In genomic region chr5:108727639-108728565, GRCh38 we compare ENCODE assay signal across 1 cellular context.
TF ChIP-seq lines count a peak whose summit lies in the region.

No MANE protein-coding gene starts in this region.

TF ChIP-seq in HepG2, 621 proteins besides CTCF, POLR2A, EP300 and RAD21 (continued from another document and continues in another):
- TF ChIP-seq ZFYVE20 (CRISPR knock-in tag; IDR thresholded peaks at IDR 0.05; ENCODE audit: borderline replicate concordance, low read depth): 0 out of 2 replicates have a peak, but pooled peaks have one; percentile 35
- TF ChIP-seq KDM2A (CRISPR knock-in tag; IDR thresholded peaks at IDR 0.05; ENCODE audit: borderline replicate concordance, low read depth): peak; percentile 95
- TF ChIP-seq KLF15 (CRISPR knock-in tag; IDR thresholded peaks at IDR 0.05; ENCODE audit: borderline replicate concordance): no peak
- no peak for TF ChIP-seq IKZF1 (IDR thresholded peaks at IDR 0.05)
- TF ChIP-seq ZNF142 (CRISPR knock-in tag; IDR thresholded peaks at IDR 0.05): peak; percentile 64; the same call in 1 of the 2 replicates
- no peak for TF ChIP-seq RFX1 (IDR thresholded peaks at IDR 0.05)
- TF ChIP-seq KAT8 (CRISPR knock-in tag; IDR thresholded peaks at IDR 0.05): peak; percentile 91
- TF ChIP-seq ZNF296 (CRISPR knock-in tag; conservative IDR thresholded peaks at IDR 0.05): no peak
- no peak for TF ChIP-seq ZNF20 (CRISPR knock-in tag; IDR thresholded peaks at IDR 0.05)
- TF ChIP-seq CSRNP2 (CRISPR knock-in tag; conservative IDR thresholded peaks at IDR 0.05; ENCODE audit: low read depth): no peak
- peak; percentile 86 for TF ChIP-seq ZNF280B (CRISPR knock-in tag; IDR thresholded peaks at IDR 0.05; ENCODE audit: borderline replicate concordance)
- no peak for TF ChIP-seq TFAP4 (IDR thresholded peaks at IDR 0.05; ENCODE audit: borderline replicate concordance, low read depth)
- TF ChIP-seq ZNF18 (CRISPR knock-in tag; IDR thresholded peaks at IDR 0.05; ENCODE audit: insufficient replicate concordance): peak; percentile 66
- peak; percentile 91 for TF ChIP-seq POGK (CRISPR knock-in tag; conservative IDR thresholded peaks at IDR 0.05)
- no peak for TF ChIP-seq ZNF230 (CRISPR knock-in tag; IDR thresholded peaks at IDR 0.05)
- no peak; the same call in 1 of the 2 replicates for TF ChIP-seq ZBTB1 (CRISPR knock-in tag; IDR thresholded peaks at IDR 0.05; ENCODE audit: borderline replicate concordance)
- no peak for TF ChIP-seq TBP (CRISPR knock-in tag; IDR thresholded peaks at IDR 0.05)
- TF ChIP-seq USF2 (IDR thresholded peaks at IDR 0.05; ENCODE audit: low read depth, low read length): no peak
- TF ChIP-seq USF2 (CRISPR knock-in tag; IDR thresholded peaks at IDR 0.05; ENCODE audit: borderline replicate concordance): no peak
- TF ChIP-seq ZBTB7A (CRISPR knock-in tag; IDR thresholded peaks at IDR 0.05): no peak
- no peak for TF ChIP-seq POLR2AphosphoS2 (IDR thresholded peaks at IDR 0.05; ENCODE audit: low read depth, low read length)
- peak; percentile 99 for TF ChIP-seq ZNF501 (CRISPR knock-in tag; IDR thresholded peaks at IDR 0.05)
- TF ChIP-seq FOXA3 (CRISPR knock-in tag; IDR thresholded peaks at IDR 0.05): peak; percentile 33; the same call in 1 of the 2 replicates
- TF ChIP-seq HOMEZ (CRISPR knock-in tag; IDR thresholded peaks at IDR 0.05; ENCODE audit: low read depth): peak; percentile 66
- no peak for TF ChIP-seq SP5 (CRISPR knock-in tag; IDR thresholded peaks at IDR 0.05; ENCODE audit: borderline replicate concordance, low read depth)
- peak; percentile 46; the same call in 1 of the 2 replicates for TF ChIP-seq ZBTB44 (CRISPR knock-in tag; IDR thresholded peaks at IDR 0.05)
- 0 out of 2 replicates have a peak, but pooled peaks have one; percentile 39 for TF ChIP-seq CHCHD3 (CRISPR knock-in tag; IDR thresholded peaks at IDR 0.05)
- no peak for TF ChIP-seq JUND (CRISPR knock-in tag; IDR thresholded peaks at IDR 0.05)
- no peak for TF ChIP-seq ZBTB10 (CRISPR knock-in tag; IDR thresholded peaks at IDR 0.05; ENCODE audit: borderline replicate concordance)
- TF ChIP-seq ZNF275 (CRISPR knock-in tag; IDR thresholded peaks at IDR 0.05; ENCODE audit: borderline replicate concordance): peak; percentile 77; the same call in 1 of the 2 replicates
